ENCODE assay signal across 30 cellular contexts in the genomic region with DNA sequence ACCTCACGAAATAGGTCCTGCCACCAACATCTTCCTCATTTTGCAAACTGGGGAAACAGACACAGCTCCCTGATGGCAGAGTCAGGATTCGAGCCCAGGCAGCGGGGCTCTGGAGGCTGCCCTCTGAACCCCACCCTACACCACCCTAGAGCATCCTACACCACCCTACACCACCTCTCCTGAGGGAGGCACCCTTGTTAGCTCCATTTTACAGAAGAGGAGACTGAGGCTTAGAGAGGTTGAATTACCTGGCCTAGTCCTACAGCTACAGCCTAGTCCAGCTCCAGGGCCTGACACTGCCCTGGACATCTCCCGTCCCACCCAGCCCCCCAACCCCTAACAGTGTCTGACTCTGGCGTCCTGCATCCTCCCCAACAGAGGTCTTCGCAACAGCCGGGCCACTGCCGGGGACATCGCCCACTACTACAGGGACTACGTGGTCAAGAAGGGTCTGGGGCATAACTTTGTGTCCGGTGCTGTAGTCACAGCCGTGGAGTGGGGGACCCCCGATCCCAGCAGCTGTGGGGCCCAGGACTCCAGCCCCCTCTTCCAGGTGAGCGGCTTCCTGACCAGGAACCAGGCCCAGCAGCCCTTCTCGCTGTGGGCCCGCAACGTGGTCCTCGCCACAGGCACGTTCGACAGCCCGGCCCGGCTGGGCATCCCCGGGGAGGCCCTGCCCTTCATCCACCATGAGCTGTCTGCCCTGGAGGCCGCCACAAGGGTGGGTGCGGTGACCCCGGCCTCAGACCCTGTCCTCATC. TPM values are rescaled to one million over a fixed set of nuclear protein-coding genes. Genes with fewer than 3 reads are reported as not detected.
"Had no signal": no experiment of that assay in that cellular context is flagged by ENCODE, and none has a peak within 500 bp of the region (broad histone marks: within the 10 kb centered on the region; RNA-seq: fewer than 3 reads in every experiment).

No MANE protein-coding gene starts in this region.

- H2AFZ ChIP-seq: hepatocyte had no signal

- H3K36me3 ChIP-seq: transverse colon had no signal

- FAIRE-seq: colon, frontal cortex, urothelium cell line had no signal

- ATAC-seq: activated CD4-positive, CD25-positive, alpha-beta regulatory T cell treated with anti-CD3 and anti-CD28 coated beads, Interleukin-2, amount 50 U/mL, for 24 hours; activated CD8-positive, alpha-beta T cell treated with anti-CD3 and anti-CD28 coated beads for 36 hours; activated naive CD8-positive, alpha-beta T cell treated with anti-CD3 and anti-CD28 coated beads, Interleukin-2, amount 50 U/mL, for 24 hours; effector memory CD8-positive, alpha-beta T cell had no signal

- H3K4me2 ChIP-seq: hepatocyte had no signal

- H3K27ac ChIP-seq: brain microvascular endothelial cell, esophagus muscularis mucosa, hepatocyte, transverse colon, VCaP had no signal

- H3K9me3 ChIP-seq: ascending aorta, esophagus muscularis mucosa, transverse colon had no signal

- H3K4me3 ChIP-seq: ascending aorta, esophagus muscularis mucosa, hepatocyte, transverse colon had no signal

- DNase-seq: activated CD4-positive, alpha-beta T cell treated with anti-CD3 and anti-CD28 coated beads, Interleukin-2, amount 10 ng/mL, durations not matched to agents 7 days and 5 days; activated CD8-positive, alpha-beta T cell treated with anti-CD3 and anti-CD28 coated beads for 36 hours; activated gamma-delta T cell; activated naive CD4-positive, alpha-beta T cell treated with anti-CD3 and anti-CD28 coated beads, Interleukin-2, amount 50 U/mL, for 16 hours; activated naive CD8-positive, alpha-beta T cell treated with anti-CD3 and anti-CD28 coated beads, Interleukin-2, amount 50 U/mL, for 24 hours; brain microvascular endothelial cell; central memory CD4-positive, alpha-beta T cell; effector memory CD8-positive, alpha-beta T cell; glutamatergic neuron; immature natural killer cell; kidney glomerular epithelial cell; mesenchymal stem cell; occipital lobe; stimulated activated CD4-positive, alpha-beta T cell treated with anti-CD3 and anti-CD28 coated beads, Interleukin-4, amount 100 ng/mL, for 24 hours; transverse colon had no signal

- H3K4me1 ChIP-seq: transverse colon had no signal

RNA-seq across cellular contexts. Expression of a gene that starts 3.2 kb away (rescaled TPM):
- total RNA-seq: activated CD4-positive, alpha-beta T cell treated with anti-CD3 and anti-CD28 coated beads, Interleukin-2, amount 10 ng/mL, durations not matched to agents 7 days and 5 days; activated CD8-positive, alpha-beta T cell treated with anti-CD3 and anti-CD28 coated beads for 36 hours; activated T-helper 1 cell treated with anti-CD3 and anti-CD28 coated beads, Interleukin-12 subunit alpha, Interleukin-12 subunit beta, Interleukin-2, Interleukin-4 antibody, amounts not matched to agents 30 ng/mL and 10 ng/mL and 1 ng/mL, durations not matched to agents 14 hours and 24 hours and 36 hours; ascending aorta; dermis microvascular lymphatic vessel endothelial cell; esophagus muscularis mucosa; hepatocyte; lower leg skin; mononuclear cell; myocyte; renal cortical epithelial cell; T-helper 2 cell treated with Interferon-gamma antibody and Interleukin-4, amounts not matched to agents 100 ng/mL and 5 ng/mL, for 36 hours had no signal
- polyA plus RNA-seq: immature natural killer cell had no signal

RNA-seq across cellular contexts. Expression of a gene that starts 11.8 kb away (rescaled TPM):
- total RNA-seq: frontal cortex had no signal
